ENCODE assay signal across 8 cellular contexts in genomic region chr16:14974656-14975417, GRCh38.
DNase-seq lines count a peak whose midpoint lies in the region; ATAC-seq and TF ChIP-seq lines count a peak whose summit lies in the region.
"Not testable (repeated sequence)": the region's sequence is repeated elsewhere in the genome, so short reads cannot be mapped to it uniquely, and the experiment has no call there.

PDXDC1 (plus strand) TSS chr16:14975026; CDS start chr16:14975200, 174 bp downstream.

- ATAC-seq in GM19035 (IDR thresholded peaks at IDR 0.05; ENCODE audit: unreplicated experiment) (peak; percentile 91), HG03342 (IDR thresholded peaks at IDR 0.05; ENCODE audit: unreplicated experiment) (peak; percentile 89)

- DNase-seq in AG09319 (ENCODE audit: extremely low read depth, low read depth) (peak; percentile 60), NCI-H446 (lab: John Stamatoyannopoulos, UW) (peak; percentile 64 to 90), iris pigment epithelial cell (ENCODE audit: low read depth) (peak; percentile 85)
- DNase-seq in activated CD4-positive, CD25-positive, alpha-beta regulatory T cell treated with anti-CD3 and anti-CD28 coated beads, Interleukin-2, amount 50 U/mL, for 16 hours (ENCODE audit: low read depth, low spot score), result peak; percentile 91
- peak; percentile 93 for DNase-seq in central memory CD4-positive, alpha-beta T cell
- peak; percentile 90 to 98 for DNase-seq in stimulated activated CD4-positive, alpha-beta T cell treated with anti-CD3 and anti-CD28 coated beads, Interleukin-12 subunit alpha, Interleukin-12 subunit beta, amount 100 ng/mL, for 24 hours (ENCODE audit: low read depth in 2 of 2)

- not testable (repeated sequence) for TF ChIP-seq CTCF in AG09319 (IDR thresholded peaks at IDR 0.05; ENCODE audit: low read depth, low read length)

Comparison
In these comparisons a context has a peak if more than half of its experiments do, and no peak if none do; other contexts are left out.
1. Peak in every context shown above with its lines: DNase-seq and ATAC-seq.